ENCODE assay signal across 18 cellular contexts in the genomic region with DNA sequence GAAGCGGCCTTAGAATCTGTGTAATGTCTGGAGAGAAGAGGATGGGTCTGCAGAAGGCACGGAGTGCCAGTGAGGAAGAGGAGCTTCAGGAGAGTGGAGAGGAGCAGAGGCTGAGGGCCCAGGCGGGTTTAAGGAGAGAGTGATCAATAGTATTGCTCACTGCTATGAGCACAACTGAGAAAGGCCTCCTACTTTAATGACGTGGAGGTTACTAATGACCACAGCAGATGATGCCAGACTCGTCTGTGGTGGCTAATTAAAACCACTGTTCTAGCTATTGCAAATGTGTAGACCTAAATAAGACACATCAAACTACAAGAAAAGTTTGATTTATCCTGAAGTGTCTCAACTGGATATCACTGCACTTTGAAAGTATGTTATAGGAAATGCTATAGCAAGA.
"Had no signal": no experiment of that assay in that cellular context is flagged by ENCODE, and none has a peak within 500 bp of the region (broad histone marks: within the 10 kb centered on the region; RNA-seq: fewer than 3 reads in every experiment).

No MANE protein-coding gene starts in this region.

- H3K4me1 ChIP-seq: pancreas, upper lobe of right lung had no signal

- DNase-seq: activated CD4-positive, alpha-beta T cell treated with anti-CD3 and anti-CD28 coated beads, Interleukin-2, amount 50 U/mL, for 4 hours; activated CD4-positive, CD25-positive, alpha-beta regulatory T cell treated with anti-CD3 and anti-CD28 coated beads, Interleukin-2, amount 50 U/mL, for 72 hours; activated naive CD4-positive, alpha-beta T cell; aorta; cerebellar nuclear complex; cortex of kidney; effector CD4-positive, alpha-beta T cell; foreskin keratinocyte; lower lobe of right lung; natural killer cell; pancreas; right lobe of liver; small intestine; stimulated activated CD4-positive, alpha-beta T cell treated with anti-CD3 and anti-CD28 coated beads, Interleukin-15, amount 100 ng/mL, for 24 hours; stimulated activated CD4-positive, alpha-beta T cell treated with anti-CD3 and anti-CD28 coated beads, Interleukin-2, amount 100 ng/mL, for 48 hours; upper lobe of right lung had no signal

- H3K4me3 ChIP-seq: lower lobe of right lung, pancreas, right lobe of liver, thoracic aorta, upper lobe of right lung had no signal

- H3K27ac ChIP-seq: foreskin keratinocyte, lower lobe of right lung, pancreas, right lobe of liver, thoracic aorta, upper lobe of right lung had no signal

- H3K4me3 Mint-ChIP-seq: activated T-helper 1 cell treated with anti-CD3 and anti-CD28 coated beads, Interleukin-12 subunit alpha, Interleukin-12 subunit beta, Interleukin-2, Interleukin-4 antibody, amounts not matched to agents 30 ng/mL and 10 ng/mL and 1 ng/mL, durations not matched to agents 14 hours and 24 hours and 36 hours; natural killer cell had no signal

- H3K27ac Mint-ChIP-seq: activated T-helper 1 cell treated with anti-CD3 and anti-CD28 coated beads, Interleukin-12 subunit alpha, Interleukin-12 subunit beta, Interleukin-2, Interleukin-4 antibody, amounts not matched to agents 30 ng/mL and 10 ng/mL and 1 ng/mL, durations not matched to agents 14 hours and 24 hours and 36 hours had no signal

- H3K27me3 ChIP-seq: foreskin keratinocyte, pancreas, right lobe of liver, upper lobe of right lung had no signal

- H3K9me3 Mint-ChIP-seq: activated T-helper 1 cell treated with anti-CD3 and anti-CD28 coated beads, Interleukin-12 subunit alpha, Interleukin-12 subunit beta, Interleukin-2, Interleukin-4 antibody, amounts not matched to agents 30 ng/mL and 10 ng/mL and 1 ng/mL, durations not matched to agents 14 hours and 24 hours and 36 hours; natural killer cell had no signal

- ATAC-seq: foreskin keratinocyte, lower lobe of right lung, natural killer cell, pancreas, right lobe of liver, upper lobe of right lung had no signal

- H3K9me3 ChIP-seq: lower lobe of right lung, pancreas, right lobe of liver, thoracic aorta, upper lobe of right lung had no signal
